ENCODE assay signal across 13 cellular contexts in genomic region chr22:32695451-32695891, GRCh38.
A peak's percentile ranks its signal among the peaks of the same experiment; 100 is the strongest.
DNase-seq lines count a peak whose midpoint lies in the region; ATAC-seq, FAIRE-seq and TF ChIP-seq lines count a peak whose summit lies in the region.
"Had no signal": no experiment of that assay in that cellular context is flagged by ENCODE, and none has a peak within 500 bp of the region (broad histone marks: within the 10 kb centered on the region; RNA-seq: fewer than 3 reads in every experiment).

No MANE protein-coding gene starts in this region.

- peak; percentile 59 to 87; a peak in 5 of 6 replicates for ATAC-seq in A549
- ATAC-seq in HG02870 (IDR thresholded peaks at IDR 0.05; ENCODE audit: unreplicated experiment), result no peak
- ATAC-seq in GM19463 (IDR thresholded peaks at IDR 0.05; ENCODE audit: unreplicated experiment), result no peak
- no peak for ATAC-seq in HG03378 (IDR thresholded peaks at IDR 0.05; ENCODE audit: unreplicated experiment)
- ATAC-seq: T-cell had no signal

- H3K4me1 ChIP-seq in A549 (peaks cover 10% of the 10 kb centered on the region; the same call in 2 of the 3 replicates), adipocyte (ENCODE audit: control insufficient read depth, insufficient read depth, low read length) (peaks cover 54% of the 10 kb centered on the region)
- H3K4me1 ChIP-seq: colonic mucosa had no signal

- DNase-seq in A549 (ENCODE audit: low read depth in 1 of 2, low spot score in 1 of 2) (peak; percentile 44 to 55), HFF-Myc (ENCODE audit: extremely low read depth, low read depth) (peak; percentile 56), adipocyte (ENCODE audit: low read depth) (peak; percentile 40), hepatic stellate cell (ENCODE audit: low spot score) (peak; percentile 76)
- no peak for DNase-seq in activated CD4-positive, CD25-positive, alpha-beta regulatory T cell treated with anti-CD3 and anti-CD28 coated beads, Interleukin-2, amount 50 U/mL, for 72 hours
- DNase-seq: activated naive CD4-positive, alpha-beta T cell treated with Interleukin-2 at 50 U/mL for 16 hours; AML-193; colonic mucosa; T-cell had no signal

- no peaks in the 10 kb centered on the region for H3K36me3 ChIP-seq in adipocyte (ENCODE audit: control insufficient read depth, insufficient read depth, low read length, severe bottlenecking)
- H3K36me3 ChIP-seq: colonic mucosa, suprapubic skin had no signal

- H3K4me3 ChIP-seq in A549 (no peak overlapping the region), HFF-Myc (replicated peaks; ENCODE audit: low read depth, low read length) (no peak overlapping the region), adipocyte (ENCODE audit: low read length) (peak overlapping the region; percentile 25)
- H3K4me3 ChIP-seq: colonic mucosa, suprapubic skin had no signal

- no peak for FAIRE-seq in A549 (lab: Jason Lieb, UNC)

- TF ChIP-seq EP300 in A549 (IDR thresholded peaks at IDR 0.05), result no peak

- no peak overlapping the region for H3K27ac ChIP-seq in A549
- H3K27ac ChIP-seq: colonic mucosa, suprapubic skin had no signal

- TF ChIP-seq CTCF in A549 (IDR thresholded peaks at IDR 0.05) (no peak), HFF-Myc (IDR thresholded peaks at IDR 0.05; ENCODE audit: low read depth, low read length, missing control alignments) (no peak)

- H3K9me3 ChIP-seq in A549 (peaks cover 5% of the 10 kb centered on the region; the same call in 1 of the 3 replicates), adipocyte (ENCODE audit: control insufficient read depth, low read length) (peaks cover 9% of the 10 kb centered on the region)
- H3K9me3 ChIP-seq: colonic mucosa, suprapubic skin had no signal

- POLR2A ChIA-PET in A549 (lab: Yijun Ruan, JAX), result no interaction called here

- TF ChIP-seq POLR2A in A549 (IDR thresholded peaks at IDR 0.05; ENCODE audit: low read length), result no peak

- H3K9ac ChIP-seq in adipocyte (ENCODE audit: low read length), result peak overlapping the region; percentile 24

- no peak for TF ChIP-seq RAD21 in A549 (conservative IDR thresholded peaks at IDR 0.05 in 1 of 2, IDR thresholded peaks at IDR 0.05 in 1 of 2)

- no peaks in the 10 kb centered on the region for H3K27me3 ChIP-seq in adipocyte (replicated peaks; ENCODE audit: control insufficient read depth, insufficient read depth, low read length)
- H3K27me3 ChIP-seq: colonic mucosa, suprapubic skin had no signal

- CTCF ChIA-PET in A549 (lab: Yijun Ruan, JAX), result interaction anchor here (0.9 kb wide), 1 partner anchor 10 kb away, joined by 3 read pairs; no protein-coding TSS in a partner anchor

- H3K4me2 ChIP-seq in A549, result 0 out of 3 replicates have a peak overlapping the region, but pooled peaks have one; percentile 32

TF ChIP-seq in A549, 52 proteins besides CTCF, POLR2A, EP300 and RAD21:
- peak; percentile 16; the same call in 1 of the 2 replicates for TF ChIP-seq MAX (IDR thresholded peaks at IDR 0.05)
- 0 out of 2 replicates have a peak, but pooled peaks have one; percentile 11 for TF ChIP-seq GATA3 (IDR thresholded peaks at IDR 0.05; ENCODE audit: borderline replicate concordance)
- TF ChIP-seq CEBPB (IDR thresholded peaks at IDR 0.05), result no peak
- TF ChIP-seq FOSL2 (IDR thresholded peaks at IDR 0.05), result peak; percentile 25; the same call in 1 of the 2 replicates
- TF ChIP-seq FOSL2 (CRISPR knock-in tag; IDR thresholded peaks at IDR 0.05), result 0 out of 2 replicates have a peak, but pooled peaks have one; percentile 37
TF ChIP-seq in A549: peak in this region for 3.

Comparison
In these comparisons a context has a peak if more than half of its experiments do, and no peak if none do; other contexts are left out.
1. ATAC-seq: peak in A549 (2 of 2); none in HG02870 (single experiment), GM19463 (single experiment) and HG03378 (single experiment).